In the genomic region with DNA sequence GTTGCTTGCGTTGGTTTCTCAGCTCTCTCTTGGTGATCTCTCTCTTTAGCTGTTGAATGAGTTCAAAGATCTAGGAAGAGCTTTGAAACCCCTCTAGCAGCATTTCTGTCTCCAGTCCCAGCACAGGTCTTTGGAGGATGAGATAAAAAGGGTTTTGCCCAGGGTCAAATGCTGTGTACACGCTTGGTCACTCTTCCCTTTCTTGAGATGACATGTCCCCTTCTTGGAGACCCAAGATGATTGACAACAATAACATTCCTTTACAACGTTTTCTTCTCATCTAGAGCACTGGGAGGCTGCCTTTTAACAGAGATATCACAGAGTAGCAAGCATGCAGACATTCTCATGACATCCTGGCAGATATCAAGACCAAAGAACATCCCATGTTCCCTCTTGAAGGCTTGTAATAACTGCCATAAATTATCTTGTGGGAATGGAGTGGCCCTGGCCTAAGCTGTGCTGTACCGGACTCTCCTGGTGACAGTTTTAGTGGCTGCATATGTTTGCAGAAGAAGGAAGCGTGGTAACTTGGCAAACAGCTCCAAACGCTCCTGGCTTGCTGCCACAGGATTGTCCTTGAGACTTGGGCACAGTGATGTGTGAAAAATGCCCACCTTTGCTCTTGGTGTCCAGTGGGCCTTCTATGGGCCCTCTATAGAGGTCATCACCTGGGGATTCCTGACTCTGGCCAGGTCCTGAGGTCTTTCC, we compare ENCODE assay signal across 9 cellular contexts.
DNase-seq lines count a peak whose midpoint lies in the region; ATAC-seq and TF ChIP-seq lines count a peak whose summit lies in the region.
"Had no signal": no experiment of that assay in that cellular context is flagged by ENCODE, and none has a peak within 500 bp of the region (broad histone marks: within the 10 kb centered on the region; RNA-seq: fewer than 3 reads in every experiment).

No MANE protein-coding gene starts in this region.

- intact Hi-C loops in natural killer cell (cut with micrococcal nuclease) = no loop called here
- intact Hi-C loops in right cardiac atrium (cut with DNase I) = no loop called here

- H3K4me3 ChIP-seq in right cardiac atrium (ENCODE audit: low read length) = no peak overlapping the region

- ATAC-seq in natural killer cell (no peak), right cardiac atrium (peak; percentile 34 to 47), HG02870 (IDR thresholded peaks at IDR 0.05; ENCODE audit: unreplicated experiment) (no peak)
- no peak for ATAC-seq in natural killer cell treated with Interleukin-12 subunit alpha and Interleukin-12 subunit beta and Interleukin-15 and Interleukin-18, amount 100 ng/mL, for 72 hours

- H3K4me3 Mint-ChIP-seq in natural killer cell = no peak overlapping the region
- H3K4me3 Mint-ChIP-seq in natural killer cell treated with Interleukin-12 subunit alpha and Interleukin-12 subunit beta and Interleukin-15 and Interleukin-18, amount 100 ng/mL, for 72 hours = no peak overlapping the region

- no peaks in the 10 kb centered on the region for H3K36me3 Mint-ChIP-seq in natural killer cell
- H3K36me3 Mint-ChIP-seq in natural killer cell treated with Interleukin-12 subunit alpha and Interleukin-12 subunit beta and Interleukin-15 and Interleukin-18, amount 100 ng/mL, for 72 hours = no peaks in the 10 kb centered on the region

- 35% methylated on average over 6 of the region's 6 CpGs for WGBS in right cardiac atrium

- peak overlapping the region; percentile 39 to 64 for H3K27ac Mint-ChIP-seq in natural killer cell
- no peak overlapping the region for H3K27ac Mint-ChIP-seq in natural killer cell treated with Interleukin-12 subunit alpha and Interleukin-12 subunit beta and Interleukin-15 and Interleukin-18, amount 100 ng/mL, for 72 hours

- H3K4me1 ChIP-seq in right cardiac atrium (ENCODE audit: control insufficient read depth, insufficient read depth, low read length) = no peaks in the 10 kb centered on the region

- no peaks in the 10 kb centered on the region for H3K27me3 Mint-ChIP-seq in natural killer cell (ENCODE audit: low read depth in 2 of 2)
- no peaks in the 10 kb centered on the region for H3K27me3 Mint-ChIP-seq in natural killer cell treated with Interleukin-12 subunit alpha and Interleukin-12 subunit beta and Interleukin-15 and Interleukin-18, amount 100 ng/mL, for 72 hours

- no peak overlapping the region for H3K27ac ChIP-seq in right cardiac atrium (ENCODE audit: low read length)

- DNase-seq in natural killer cell (no peak), NCI-H69 (lab: John Stamatoyannopoulos, UW) (peak; percentile 86), right cardiac atrium (peak; percentile 41 to 72 (median 69)), ureter (ENCODE audit: low spot score) (peak; percentile 58), germinal center (ENCODE audit: low spot score) (no peak)
- DNase-seq in natural killer cell treated with Interleukin-12 subunit alpha and Interleukin-12 subunit beta and Interleukin-15 and Interleukin-18, amount 100 ng/mL, for 72 hours (ENCODE audit: low spot score) = no peak
- no peak for DNase-seq in activated naive CD4-positive, alpha-beta T cell treated with Interleukin-2 at 50 U/mL for 16 hours
- DNase-seq: activated gamma-delta T cell treated with Interleukin-2 at 50 U/mL for 16 hours had no signal

- no peaks in the 10 kb centered on the region for H3K9me3 ChIP-seq in right cardiac atrium (ENCODE audit: control insufficient read depth, low read length)

- no peaks in the 10 kb centered on the region for H3K27me3 ChIP-seq in right cardiac atrium (ENCODE audit: control insufficient read depth, insufficient read depth)

- no peaks in the 10 kb centered on the region for H3K9me3 Mint-ChIP-seq in natural killer cell
- no peaks in the 10 kb centered on the region for H3K9me3 Mint-ChIP-seq in natural killer cell treated with Interleukin-12 subunit alpha and Interleukin-12 subunit beta and Interleukin-15 and Interleukin-18, amount 100 ng/mL, for 72 hours

- H3K4me1 Mint-ChIP-seq in natural killer cell = peaks cover 71 to 73% of the 10 kb centered on the region in 2 donors
- peaks cover 54 to 56% of the 10 kb centered on the region in 2 donors for H3K4me1 Mint-ChIP-seq in natural killer cell treated with Interleukin-12 subunit alpha and Interleukin-12 subunit beta and Interleukin-15 and Interleukin-18, amount 100 ng/mL, for 72 hours (ENCODE audit: low read depth in 2 of 2)

- no peak for TF ChIP-seq CTCF in natural killer cell (IDR thresholded peaks at IDR 0.05)

Comparison
In these comparisons a context has a peak if more than half of its experiments do, and no peak if none do; other contexts are left out.
1. H3K27ac Mint-ChIP-seq: peak in natural killer cell (2 of 2); none in natural killer cell treated with Interleukin-12 subunit alpha and Interleukin-12 subunit beta and Interleukin-15 and Interleukin-18, amount 100 ng/mL, for 72 hours (0 of 2).
2. ATAC-seq: peak in right cardiac atrium (2 of 2); none in natural killer cell (0 of 3), natural killer cell treated with Interleukin-12 subunit alpha and Interleukin-12 subunit beta and Interleukin-15 and Interleukin-18, amount 100 ng/mL, for 72 hours (0 of 2) and HG02870 (single experiment).
3. DNase-seq: peak in NCI-H69 (single experiment), right cardiac atrium (3 of 3) and ureter (single experiment); none in natural killer cell (single experiment), natural killer cell treated with Interleukin-12 subunit alpha and Interleukin-12 subunit beta and Interleukin-15 and Interleukin-18, amount 100 ng/mL, for 72 hours (single experiment), germinal center (single experiment) and activated naive CD4-positive, alpha-beta T cell treated with Interleukin-2 at 50 U/mL for 16 hours (single experiment).